ENCODE assay signal across 2 cellular contexts in genomic region chr21:33013618-33014017, GRCh38.
A peak's percentile ranks its signal among the peaks of the same experiment; 100 is the strongest.
TF ChIP-seq lines count a peak whose summit lies in the region.

No MANE protein-coding gene starts in this region.

TF ChIP-seq in Ishikawa, 13 proteins besides CTCF, POLR2A, EP300 and RAD21:
- no peak for TF ChIP-seq EGR1 (IDR thresholded peaks at IDR 0.05)
- TF ChIP-seq CEBPB (IDR thresholded peaks at IDR 0.05): no peak
- TF ChIP-seq TAF1 (IDR thresholded peaks at IDR 0.05; ENCODE audit: low read depth): no peak
- TF ChIP-seq REST (IDR thresholded peaks at IDR 0.05; ENCODE audit: low read depth): peak; percentile 63

TF ChIP-seq in K562, 482 proteins besides CTCF, POLR2A, EP300 and RAD21:
- TF ChIP-seq SNAPC5 (CRISPR knock-in tag; IDR thresholded peaks at IDR 0.05) (no peak), ZBTB1 (CRISPR knock-in tag; IDR thresholded peaks at IDR 0.05; ENCODE audit: borderline replicate concordance, low read depth) (no peak), XRCC4 (IDR thresholded peaks at IDR 0.05; ENCODE audit: extremely low read depth, insufficient read depth, insufficient read length) (no peak), ZNF586 (CRISPR knock-in tag; conservative IDR thresholded peaks at IDR 0.05) (no peak), GTF2F1 (IDR thresholded peaks at IDR 0.05; ENCODE audit: low read depth, low read length) (no peak), EHMT2 (IDR thresholded peaks at IDR 0.05) (peak; percentile 35; the same call in 1 of the 2 replicates)
TF ChIP-seq in K562: peak in this region for 1.
